In genomic region chr1:153727463-153728304, GRCh38 we compare ENCODE assay signal across 8 cellular contexts. TPM values are rescaled to one million over a fixed set of nuclear protein-coding genes. Genes with fewer than 3 reads are reported as not detected.
DNase-seq lines count a peak whose midpoint lies in the region; ATAC-seq and TF ChIP-seq lines count a peak whose summit lies in the region.

TSS of gene INTS3 (plus strand) at chr1:153728050. CDS start at chr1:153728635, 585 bp downstream.

- TF ChIP-seq CTCF in epithelial cell of esophagus (IDR thresholded peaks at IDR 0.05; ENCODE audit: insufficient read depth, low read depth, low read length, missing control alignments): no peak

- peak within 1 kb of the TSS; percentile 73 for H3K4me3 ChIP-seq in epithelial cell of esophagus (ENCODE audit: low read length)
- peak within 1 kb of the TSS; percentile 97 for H3K4me3 ChIP-seq in mononuclear cell (ENCODE audit: low read length)

- no peaks in the 10 kb centered on the region for H3K9me3 ChIP-seq in mononuclear cell (ENCODE audit: low read depth, low read length)

- ATAC-seq in GM21529 (IDR thresholded peaks at IDR 0.05; ENCODE audit: unreplicated experiment): peak; percentile 94

- no peaks in the 10 kb centered on the region for H3K9me3 Mint-ChIP-seq in IgD-negative memory B cell

- H3K4me3 Mint-ChIP-seq in IgD-negative memory B cell: peak within 1 kb of the TSS; percentile 86 to 99 (median 92)

- H3K27ac Mint-ChIP-seq in IgD-negative memory B cell: peak within 1 kb of the TSS; percentile 87 to 98 (median 98)

- H3K27me3 ChIP-seq in mononuclear cell (ENCODE audit: insufficient read depth, low read length): no peaks in the 10 kb centered on the region

- no peaks in the 10 kb centered on the region for H3K27me3 Mint-ChIP-seq in IgD-negative memory B cell

- DNase-seq in DMS114 treated with DMSO at 0.1 percent for 48 hours (lab: John Stamatoyannopoulos, UW; ENCODE audit: unreplicated experiment) (peak; percentile 100), OCI-M2 (lab: John Stamatoyannopoulos, UW; ENCODE audit: unreplicated experiment) (peak; percentile 85), activated T-cell treated with anti-CD3 and anti-CD28 coated beads for 4 hours (peak; percentile 96), epithelial cell of esophagus (ENCODE audit: low read depth) (peak; percentile 100)
- peak; percentile 94 to 98 for DNase-seq in stimulated activated CD8-positive, alpha-beta memory T cell treated with anti-CD3 and anti-CD28 coated beads, Interleukin-4, amount 100 ng/mL, for 1 hour (ENCODE audit: low read depth in 2 of 2, low spot score in 1 of 2)

- H3K36me3 Mint-ChIP-seq in IgD-negative memory B cell: no peaks in the 10 kb centered on the region

- H3K4me1 Mint-ChIP-seq in IgD-negative memory B cell: peaks cover 15 to 34% (median 27%) of the 10 kb centered on the region in 3 donors

- H3K4me1 ChIP-seq in mononuclear cell (ENCODE audit: insufficient read depth, low read length): peaks cover 22% of the 10 kb centered on the region

RNA-seq across cellular contexts. Expression of gene INTS3, which starts in this region (rescaled TPM):
- polyA plus RNA-seq in IgD-negative memory B cell: 11.8 TPM
- total RNA-seq in mononuclear cell: 11.6 TPM

Comparison
In these comparisons a context has a peak if more than half of its experiments do, and no peak if none do; other contexts are left out.
1. Peak in every context shown above with its lines: DNase-seq, ATAC-seq and H3K4me3 ChIP-seq.